Comparison of ENCODE assay signal across 23 cellular contexts in the genomic region with DNA sequence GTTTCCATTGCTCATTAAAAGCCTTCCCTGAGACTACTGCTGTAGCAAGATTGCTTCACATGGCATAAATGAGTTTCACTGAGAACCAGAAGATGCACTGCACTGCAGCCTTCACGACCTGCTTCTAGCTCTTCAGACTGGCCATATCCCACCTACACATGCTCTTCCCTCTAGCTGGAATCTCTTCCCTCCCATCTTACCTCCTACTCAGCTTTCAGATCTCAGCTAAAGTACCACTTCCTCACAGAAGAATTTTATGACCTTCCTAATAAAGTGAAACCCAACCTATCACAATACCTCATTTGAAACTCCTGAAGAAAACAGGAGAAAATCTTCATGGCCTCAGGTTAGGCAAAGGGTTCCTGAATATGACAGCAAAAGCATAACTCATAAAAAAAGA.
"Had no signal": no experiment of that assay in that cellular context is flagged by ENCODE, and none has a peak within 500 bp of the region (broad histone marks: within the 10 kb centered on the region; RNA-seq: fewer than 3 reads in every experiment).

No MANE protein-coding gene starts in this region.

- H3K4me1 Mint-ChIP-seq: activated naive CD4-positive, alpha-beta T cell treated with anti-CD3 and anti-CD28 coated beads, Interleukin-2, amount 10 ng/mL, durations not matched to agents 7 days and 5 days; activated naive CD8-positive, alpha-beta T cell treated with anti-CD3 and anti-CD28 coated beads for 36 hours had no signal

- DNase-seq: activated CD4-positive, CD25-positive, alpha-beta regulatory T cell; activated CD8-positive, alpha-beta memory T cell treated with anti-CD3 and anti-CD28 coated beads, Interleukin-2, amount 50 U/mL, for 4 hours; activated CD8-positive, alpha-beta T cell treated with anti-CD3 and anti-CD28 coated beads for 36 hours; activated gamma-delta T cell treated with Interleukin-2 at 50 U/mL for 16 hours; activated naive CD4-positive, alpha-beta T cell treated with anti-CD3 and anti-CD28 coated beads, Interleukin-2, amount 10 ng/mL, durations not matched to agents 7 days and 5 days; activated naive CD8-positive, alpha-beta T cell treated with anti-CD3 and anti-CD28 coated beads for 36 hours; activated T-cell treated with anti-CD3 and anti-CD28 coated beads, Interleukin-2, amount 50 U/mL, for 72 hours; brain microvascular endothelial cell; cerebellar nuclear complex; MG63; MV-4-11; NCI-H1105; NCI-H1436; NCI-H1694 treated with DMSO at 0.1 percent for 48 hours; NCI-H2029 treated with DMSO at 0.1 percent for 48 hours; NCI-H226; NCI-H526; NCI-H774; SIG-M5; T-helper 17 cell; T-helper 9 cell had no signal

- H3K27me3 ChIP-seq: brain microvascular endothelial cell, MG63 had no signal

- H3K4me3 ChIP-seq: MG63 had no signal

- H3K27ac ChIP-seq: brain microvascular endothelial cell, KMS-11 had no signal

- H3K9me3 Mint-ChIP-seq: activated CD8-positive, alpha-beta T cell treated with anti-CD3 and anti-CD28 coated beads for 36 hours; activated naive CD4-positive, alpha-beta T cell treated with anti-CD3 and anti-CD28 coated beads, Interleukin-2, amount 10 ng/mL, durations not matched to agents 7 days and 5 days; activated naive CD8-positive, alpha-beta T cell treated with anti-CD3 and anti-CD28 coated beads for 36 hours; activated T-helper 2 cell treated with anti-CD3 and anti-CD28 coated beads, Interferon-gamma antibody, Interleukin-2, Interleukin-4, amounts not matched to agents 10 μg/mL and 5 μg/mL and 100 μg/mL, durations not matched to agents 14 hours and 24 hours and 36 hours had no signal

- H3K27ac Mint-ChIP-seq: activated CD8-positive, alpha-beta T cell treated with anti-CD3 and anti-CD28 coated beads for 36 hours; activated naive CD4-positive, alpha-beta T cell treated with anti-CD3 and anti-CD28 coated beads, Interleukin-2, amount 10 ng/mL, durations not matched to agents 7 days and 5 days; activated naive CD8-positive, alpha-beta T cell treated with anti-CD3 and anti-CD28 coated beads for 36 hours; activated T-cell treated with anti-CD3 and anti-CD28 coated beads, Interleukin-2, amount 50 U/mL, for 72 hours; activated T-helper 2 cell treated with anti-CD3 and anti-CD28 coated beads, Interferon-gamma antibody, Interleukin-2, Interleukin-4, amounts not matched to agents 10 μg/mL and 5 μg/mL and 100 μg/mL, durations not matched to agents 14 hours and 24 hours and 36 hours; T-helper 17 cell had no signal

- H3K36me3 ChIP-seq: brain microvascular endothelial cell, MG63 had no signal

- H3K9me3 ChIP-seq: MG63 had no signal

- H3K27me3 Mint-ChIP-seq: activated CD8-positive, alpha-beta T cell treated with anti-CD3 and anti-CD28 coated beads for 36 hours; activated naive CD4-positive, alpha-beta T cell treated with anti-CD3 and anti-CD28 coated beads, Interleukin-2, amount 10 ng/mL, durations not matched to agents 7 days and 5 days; activated naive CD8-positive, alpha-beta T cell treated with anti-CD3 and anti-CD28 coated beads for 36 hours; T-helper 17 cell had no signal

- H3K4me3 Mint-ChIP-seq: activated CD8-positive, alpha-beta T cell treated with anti-CD3 and anti-CD28 coated beads for 36 hours; activated naive CD4-positive, alpha-beta T cell treated with anti-CD3 and anti-CD28 coated beads, Interleukin-2, amount 10 ng/mL, durations not matched to agents 7 days and 5 days; activated naive CD8-positive, alpha-beta T cell treated with anti-CD3 and anti-CD28 coated beads for 36 hours; activated T-cell treated with anti-CD3 and anti-CD28 coated beads, Interleukin-2, amount 50 U/mL, for 72 hours; T-helper 17 cell had no signal
